ENCODE assay signal across 28 cellular contexts in the genomic region with DNA sequence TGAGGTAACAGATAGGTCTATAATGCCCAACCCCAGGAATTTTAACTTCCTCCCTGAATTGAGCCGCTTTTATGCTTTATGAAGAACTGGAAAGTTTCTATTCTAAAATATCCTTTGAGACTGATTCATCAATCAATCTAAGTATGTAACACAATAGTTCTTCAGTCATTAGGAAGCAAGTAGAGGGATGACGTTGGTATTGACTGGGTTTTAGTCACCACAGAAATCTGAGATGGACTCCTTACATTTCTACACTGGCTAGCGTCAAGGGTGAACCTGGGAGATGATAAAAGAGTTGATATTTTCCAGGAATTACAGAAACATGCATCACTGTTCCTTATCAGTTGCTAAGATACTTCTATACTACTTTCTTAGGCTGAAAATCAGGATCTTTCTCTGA.
DNase-seq lines count a peak whose midpoint lies in the region; ATAC-seq, FAIRE-seq and TF ChIP-seq lines count a peak whose summit lies in the region.
"Had no signal": no experiment of that assay in that cellular context is flagged by ENCODE, and none has a peak within 500 bp of the region (broad histone marks: within the 10 kb centered on the region; RNA-seq: fewer than 3 reads in every experiment).

No MANE protein-coding gene starts in this region.

- TF ChIP-seq RAD21 in SK-N-SH (IDR thresholded peaks at IDR 0.05; ENCODE audit: low read length): no peak

- H3K9me3 ChIP-seq in SK-N-SH (no peaks in the 10 kb centered on the region), SJCRH30 (replicated peaks) (no peaks in the 10 kb centered on the region)
- H3K9me3 ChIP-seq: BLaER1 had no signal

- FAIRE-seq in RCC 7860 (lab: Jason Lieb, UNC): no peak
- FAIRE-seq: GM18507 had no signal

- no peak overlapping the region for H2AFZ ChIP-seq in SK-N-SH (ENCODE audit: low read depth)
- H2AFZ ChIP-seq: GM23248, PC-9 had no signal

- no TSS peak for BruUV-seq in Calu3 (replicated peaks; lab: Mats Ljungman, UMichigan)

- H3K4me1 Mint-ChIP-seq in Calu3 (ENCODE audit: low read depth, unreplicated experiment): peaks cover 26% of the 10 kb centered on the region
- H3K4me1 Mint-ChIP-seq: CD4-positive, CD25-positive, alpha-beta regulatory T cell; H9 had no signal

- POLR2A ChIA-PET in SK-N-SH (lab: Yijun Ruan, JAX): no interaction called here

- intact Hi-C loops in Calu3 (cut with micrococcal nuclease; ENCODE audit: unreplicated experiment): no loop called here

- H3K36me3 ChIP-seq in SK-N-SH (replicated peaks in 1 of 2; ENCODE audit: control insufficient read depth in 1 of 2, insufficient read depth in 2 of 2, low read length in 1 of 2) (peaks cover 0 to 55% of the 10 kb centered on the region in 2 experiments), brain microvascular endothelial cell (replicated peaks) (no peaks in the 10 kb centered on the region), SJCRH30 (peaks cover 15% of the 10 kb centered on the region; the same call in 1 of the 2 replicates)
- H3K36me3 ChIP-seq: BLaER1 had no signal

- H4K20me1 ChIP-seq in SK-N-SH (ENCODE audit: insufficient read depth): no peaks in the 10 kb centered on the region
- H4K20me1 ChIP-seq: BLaER1 had no signal

- H3K9me3 Mint-ChIP-seq in Calu3 (ENCODE audit: low read depth, unreplicated experiment): no peaks in the 10 kb centered on the region
- H3K9me3 Mint-ChIP-seq: CD4-positive, CD25-positive, alpha-beta regulatory T cell; H9 had no signal

- H3K4me3 ChIP-seq in SK-N-SH (ENCODE audit: low read depth in 2 of 2, low read length in 1 of 2) (no peak overlapping the region), brain microvascular endothelial cell (ENCODE audit: low read depth, low read length) (no peak overlapping the region), SJCRH30 (no peak overlapping the region)
- H3K4me3 ChIP-seq: BLaER1, GM23248, PC-9 had no signal

- H3K4me1 ChIP-seq in SK-N-SH (ENCODE audit: control insufficient read depth in 1 of 2, insufficient read depth in 2 of 2, low read depth in 1 of 2, low read length in 1 of 2) (no peaks in the 10 kb centered on the region; a peak in 1 of 4 replicates), SJCRH30 (peaks cover 9% of the 10 kb centered on the region; the same call in 1 of the 2 replicates)
- H3K4me1 ChIP-seq: BLaER1 had no signal

- no peak for TF ChIP-seq EP300 in SK-N-SH (IDR thresholded peaks at IDR 0.05; ENCODE audit: borderline replicate concordance in 1 of 2, low read depth in 1 of 2, low read length in 1 of 2)

- no peak for ATAC-seq in GM21390 (IDR thresholded peaks at IDR 0.05; ENCODE audit: unreplicated experiment)

- no peak overlapping the region for H3K4me3 Mint-ChIP-seq in Calu3 (ENCODE audit: low read depth, unreplicated experiment)
- H3K4me3 Mint-ChIP-seq: CD4-positive, CD25-positive, alpha-beta regulatory T cell; H9 had no signal

- TF ChIP-seq CTCF in Calu3 (IDR thresholded peaks at IDR 0.05; ENCODE audit: unreplicated experiment) (no peak), SK-N-SH (IDR thresholded peaks at IDR 0.05) (no peak), brain microvascular endothelial cell (IDR thresholded peaks at IDR 0.05; ENCODE audit: low read depth, low read length, missing control alignments) (no peak)

- H3K36me3 Mint-ChIP-seq in Calu3 (ENCODE audit: insufficient read depth, unreplicated experiment): no peaks in the 10 kb centered on the region

- 24% methylated on average over 3 of the region's 3 CpGs for WGBS in SK-N-SH (ENCODE audit: low lambda C conversion rate)

- H3K79me2 ChIP-seq in SK-N-SH (ENCODE audit: insufficient read depth): no peaks in the 10 kb centered on the region

- H3K27me3 ChIP-seq in SK-N-SH (ENCODE audit: insufficient read depth) (no peaks in the 10 kb centered on the region; the same call in 1 of the 2 replicates), brain microvascular endothelial cell (replicated peaks) (no peaks in the 10 kb centered on the region), SJCRH30 (no peaks in the 10 kb centered on the region)
- H3K27me3 ChIP-seq: BLaER1 had no signal

- peak overlapping the region in 1 of 2 experiments; percentile 42; a peak in 1 of 4 replicates for H3K27ac ChIP-seq in SK-N-SH (ENCODE audit: low read depth in 2 of 2, low read length in 1 of 2)
- H3K27ac ChIP-seq in brain microvascular endothelial cell: no peak overlapping the region
- no peak overlapping the region for H3K27ac ChIP-seq in SJCRH30
- H3K27ac ChIP-seq: BLaER1, GM23248, KMS-11, PC-9 had no signal

- DNase-seq in Calu3 (peak; percentile 24), SK-N-SH (no peak), brain microvascular endothelial cell (peak; percentile 12), foreskin melanocyte (peak; percentile 24), RCC 7860 (ENCODE audit: low spot score) (no peak), HT-29 (ENCODE audit: low spot score) (no peak), SJCRH30 (no peak)
- DNase-seq: CD4-positive, CD25-positive, alpha-beta regulatory T cell; DMS53; GM23248; H9; MM.1S; NCI-H1048; NCI-H1417; NCI-H1694 treated with DMSO at 0.1 percent for 48 hours; NCI-H2081; NCI-H2171 treated with DMSO at 0.1 percent for 48 hours; NCI-H345; NCI-H510A treated with DMSO at 0.1 percent for 48 hours; NCI-H774; PC-9; Right ventricle myocardium superior; RPMI8226; SW 1271 had no signal

- H3K9me2 ChIP-seq in SK-N-SH: no peaks in the 10 kb centered on the region

- no peak overlapping the region for H3K27ac Mint-ChIP-seq in Calu3 (ENCODE audit: unreplicated experiment)
- H3K27ac Mint-ChIP-seq: CD4-positive, CD25-positive, alpha-beta regulatory T cell; H9 had no signal

- no peaks in the 10 kb centered on the region for H3K27me3 Mint-ChIP-seq in Calu3 (ENCODE audit: unreplicated experiment)
- H3K27me3 Mint-ChIP-seq: CD4-positive, CD25-positive, alpha-beta regulatory T cell had no signal

- H3K9ac ChIP-seq in SK-N-SH: no peak overlapping the region
- H3K9ac ChIP-seq: BLaER1, GM23248, KMS-11 had no signal

- no peaks in the 10 kb centered on the region for H3F3A ChIP-seq in SK-N-SH (replicated peaks; ENCODE audit: insufficient read depth)

- no peak overlapping the region for H3K4me2 ChIP-seq in SK-N-SH
- H3K4me2 ChIP-seq: BLaER1, KMS-11, PC-9 had no signal

- in situ Hi-C loops in brain microvascular endothelial cell (cut with HindIII; ENCODE audit: low pct_ligation_motif_present, low sequenced_read_pairs): no loop called here

- CTCF ChIA-PET in Calu3 (lab: Charles Lee): interaction anchor here (0.6 kb wide), 1 partner anchor 55 kb away, joined by 3 read pairs; no protein-coding TSS in a partner anchor
- CTCF ChIA-PET in SK-N-SH (lab: Yijun Ruan, JAX): no interaction called here

TF ChIP-seq in SK-N-SH, 30 proteins besides CTCF, POLR2A, EP300 and RAD21:
- TF ChIP-seq, protein P1, sequence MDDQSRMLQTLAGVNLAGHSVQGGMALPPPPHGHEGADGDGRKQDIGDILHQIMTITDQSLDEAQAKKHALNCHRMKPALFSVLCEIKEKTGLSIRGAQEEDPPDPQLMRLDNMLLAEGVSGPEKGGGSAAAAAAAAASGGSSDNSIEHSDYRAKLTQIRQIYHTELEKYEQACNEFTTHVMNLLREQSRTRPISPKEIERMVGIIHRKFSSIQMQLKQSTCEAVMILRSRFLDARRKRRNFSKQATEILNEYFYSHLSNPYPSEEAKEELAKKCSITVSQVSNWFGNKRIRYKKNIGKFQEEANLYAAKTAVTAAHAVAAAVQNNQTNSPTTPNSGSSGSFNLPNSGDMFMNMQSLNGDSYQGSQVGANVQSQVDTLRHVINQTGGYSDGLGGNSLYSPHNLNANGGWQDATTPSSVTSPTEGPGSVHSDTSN (IDR thresholded peaks at IDR 0.05): peak; percentile 15; the same call in 1 of the 2 replicates
- no peak for TF ChIP-seq RXRA (IDR thresholded peaks at IDR 0.05; ENCODE audit: borderline replicate concordance, low read depth)

Comparison
In these comparisons a context has a peak if more than half of its experiments do, and no peak if none do; other contexts are left out.
1. DNase-seq: peak in Calu3 (single experiment), brain microvascular endothelial cell (single experiment) and foreskin melanocyte (single experiment); none in SK-N-SH (single experiment), RCC 7860 (single experiment), HT-29 (single experiment) and SJCRH30 (0 of 2).